In genomic region chr17:69828087-69828486, GRCh38 we compare ENCODE assay signal across 16 cellular contexts.
DNase-seq lines count a peak whose midpoint lies in the region; ATAC-seq and TF ChIP-seq lines count a peak whose summit lies in the region.
"Had no signal": no experiment of that assay in that cellular context is flagged by ENCODE, and none has a peak within 500 bp of the region (broad histone marks: within the 10 kb centered on the region; RNA-seq: fewer than 3 reads in every experiment).

No MANE protein-coding gene starts in this region.

- H3K4me1 ChIP-seq in transverse colon: no peaks in the 10 kb centered on the region
- H3K4me1 ChIP-seq: HAP-1, lower lobe of right lung had no signal

- no peak for TF ChIP-seq CTCF in transverse colon (IDR thresholded peaks at IDR 0.05)

- no peak overlapping the region for H3K27ac ChIP-seq in transverse colon
- H3K27ac ChIP-seq: lower lobe of right lung, neutrophil, RWPE1 had no signal

- in situ Hi-C loops in transverse colon (cut with MboI; ENCODE audit: low pct_ligation_motif_present in 1 of 4, low pct_unique_long_range_greater_than_20kb in 1 of 4, low sequenced_read_pairs in 3 of 4): no loop called here

- no peak for TF ChIP-seq EP300 in transverse colon (IDR thresholded peaks at IDR 0.05; ENCODE audit: low read depth)

- DNase-seq in AG20443 (ENCODE audit: low spot score): peak; percentile 56
- peak; percentile 80 for DNase-seq in LHCN-M2 (ENCODE audit: low read depth)
- peak; percentile 80 to 94 for DNase-seq in dermis microvascular lymphatic vessel endothelial cell (ENCODE audit: low read depth in 2 of 2)
- peak; percentile 77 for DNase-seq in kidney tubule cell (ENCODE audit: low spot score)
- DNase-seq in transverse colon: no peak
- no peak for DNase-seq in stimulated activated CD4-positive, alpha-beta T cell treated with anti-CD3 and anti-CD28 coated beads, Interleukin-4, amount 100 ng/mL, for 4 hours
- DNase-seq in HUDEP-2 (lab: John Stamatoyannopoulos, UW; ENCODE audit: unreplicated experiment in 76 of 76): no peak
- DNase-seq: activated CD8-positive, alpha-beta memory T cell treated with anti-CD3 and anti-CD28 coated beads for 24 hours; activated naive CD4-positive, alpha-beta T cell; lower lobe of right lung; NCI-H2227 treated with DMSO at 0.1 percent for 48 hours; stimulated activated CD4-positive, alpha-beta T cell treated with anti-CD3 and anti-CD28 coated beads, Interleukin-2, amount 100 ng/mL, for 24 hours had no signal

- no peak overlapping the region for H3K4me3 ChIP-seq in transverse colon
- H3K4me3 ChIP-seq: HAP-1, lower lobe of right lung had no signal

- 57 to 67% methylated on average over 6 of the region's 6 CpGs for WGBS in transverse colon (ENCODE audit: low coverage in 1 of 2), 2 donors

- TF ChIP-seq POLR2A in transverse colon (IDR thresholded peaks at IDR 0.05): no peak

- intact Hi-C loops in transverse colon (cut with DNase I; ENCODE audit: low total_unique reads): no loop called here

- no peaks in the 10 kb centered on the region for H3K36me3 ChIP-seq in transverse colon
- H3K36me3 ChIP-seq: HAP-1, lower lobe of right lung, neutrophil had no signal

- ATAC-seq in HG03095 (IDR thresholded peaks at IDR 0.05; ENCODE audit: unreplicated experiment): no peak
- ATAC-seq: lower lobe of right lung had no signal

- no peaks in the 10 kb centered on the region for H3K9me3 ChIP-seq in transverse colon
- H3K9me3 ChIP-seq: HAP-1, lower lobe of right lung, neutrophil had no signal

- H3K27me3 ChIP-seq in transverse colon: no peaks in the 10 kb centered on the region
- H3K27me3 ChIP-seq: neutrophil had no signal

Comparison
In these comparisons a context has a peak if more than half of its experiments do, and no peak if none do; other contexts are left out.
1. DNase-seq: peak in AG20443 (single experiment), LHCN-M2 (single experiment), dermis microvascular lymphatic vessel endothelial cell (2 of 2) and kidney tubule cell (single experiment); none in transverse colon (single experiment), stimulated activated CD4-positive, alpha-beta T cell treated with anti-CD3 and anti-CD28 coated beads, Interleukin-4, amount 100 ng/mL, for 4 hours (0 of 2) and HUDEP-2 (0 of 76).